ENCODE assay signal across 18 cellular contexts in the genomic region with DNA sequence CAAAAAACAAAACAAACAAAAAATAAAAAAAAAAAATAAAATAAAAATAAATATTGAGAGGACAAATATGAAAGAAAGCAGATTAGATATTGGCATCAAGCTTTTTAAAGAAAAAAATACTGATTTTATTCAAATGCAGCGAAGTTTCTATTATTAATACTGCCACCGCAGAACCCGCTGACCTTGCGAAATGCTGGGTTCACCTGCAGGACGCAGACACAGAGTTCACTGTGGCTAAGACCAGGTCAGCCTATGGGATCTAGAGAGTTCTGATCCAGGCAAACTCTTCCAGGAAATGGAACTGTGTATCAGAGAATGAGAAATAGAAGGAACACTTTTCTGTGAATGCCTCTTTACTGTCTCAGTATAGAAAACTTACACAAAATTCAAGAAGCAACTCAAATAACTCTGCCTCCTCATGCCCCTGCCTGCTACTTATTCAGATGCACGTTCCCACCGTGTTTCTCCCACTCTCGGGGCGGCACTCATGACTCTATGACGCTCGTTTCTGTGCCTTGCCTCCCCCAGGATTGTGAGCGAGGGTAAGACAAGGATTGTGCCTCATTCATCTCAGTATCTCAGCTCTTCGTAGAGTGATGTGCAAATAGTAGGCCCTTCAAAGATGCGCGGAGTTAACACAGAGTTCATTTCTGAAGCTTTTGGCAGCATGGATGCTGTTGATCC. TPM values are rescaled to one million over a fixed set of nuclear protein-coding genes. Genes with fewer than 3 reads are reported as not detected.
"Had no signal": no experiment of that assay in that cellular context is flagged by ENCODE, and none has a peak within 500 bp of the region (broad histone marks: within the 10 kb centered on the region; RNA-seq: fewer than 3 reads in every experiment).

No MANE protein-coding gene starts in this region.

- H3K4me1 Mint-ChIP-seq: activated B cell treated with CpG ODN at 0.5 μM for 24 hours; activated CD4-positive, alpha-beta memory T cell treated with anti-CD3 and anti-CD28 coated beads, Interleukin-2, amount 10 ng/mL, durations not matched to agents 7 days and 5 days; activated naive CD4-positive, alpha-beta T cell treated with anti-CD3 and anti-CD28 coated beads, Interleukin-2, amount 50 U/mL, for 24 hours; stimulated activated effector memory CD8-positive, alpha-beta T cell treated with anti-CD3 and anti-CD28 coated beads, Interleukin-12 subunit alpha, Interleukin-12 subunit beta, amount 100 ng/mL, for 72 hours had no signal

- ATAC-seq: natural killer cell treated with Interleukin-12 subunit alpha and Interleukin-12 subunit beta and Interleukin-15 and Interleukin-18, amount 100 ng/mL, for 72 hours; stimulated activated effector memory CD8-positive, alpha-beta T cell treated with anti-CD3 and anti-CD28 coated beads, Interleukin-12 subunit alpha, Interleukin-12 subunit beta, amount 100 ng/mL, for 72 hours had no signal

- FAIRE-seq: astrocyte, endothelial cell of umbilical vein, small intestine had no signal

- H3K27me3 ChIP-seq: breast epithelium had no signal

- H3K36me3 Mint-ChIP-seq: activated naive CD4-positive, alpha-beta T cell treated with anti-CD3 and anti-CD28 coated beads, Interleukin-2, amount 50 U/mL, for 24 hours; natural killer cell treated with Interleukin-12 subunit alpha and Interleukin-12 subunit beta and Interleukin-15 and Interleukin-18, amount 100 ng/mL, for 72 hours; stimulated activated effector memory CD8-positive, alpha-beta T cell treated with anti-CD3 and anti-CD28 coated beads, Interleukin-12 subunit alpha, Interleukin-12 subunit beta, amount 100 ng/mL, for 72 hours had no signal

- H3K27ac Mint-ChIP-seq: activated B cell treated with CpG ODN at 0.5 μM for 24 hours; activated CD4-positive, alpha-beta memory T cell treated with anti-CD3 and anti-CD28 coated beads, Interleukin-2, amount 10 ng/mL, durations not matched to agents 7 days and 5 days; activated naive CD4-positive, alpha-beta T cell treated with anti-CD3 and anti-CD28 coated beads, Interleukin-2, amount 50 U/mL, for 24 hours; activated T-cell treated with anti-CD3 and anti-CD28 coated beads, Interleukin-2, amount 50 U/mL, for 24 hours; natural killer cell treated with Interleukin-12 subunit alpha and Interleukin-12 subunit beta and Interleukin-15 and Interleukin-18, amount 100 ng/mL, for 72 hours; stimulated activated effector memory CD8-positive, alpha-beta T cell treated with anti-CD3 and anti-CD28 coated beads, Interleukin-12 subunit alpha, Interleukin-12 subunit beta, amount 100 ng/mL, for 72 hours had no signal

- H3K4me1 ChIP-seq: breast epithelium had no signal

- H3K27ac ChIP-seq: breast epithelium, SK-N-MC, thoracic aorta had no signal

- H3K4me3 ChIP-seq: breast epithelium, SK-N-MC, thoracic aorta had no signal

- H3K4me3 Mint-ChIP-seq: activated B cell treated with CpG ODN at 0.5 μM for 24 hours; activated CD4-positive, alpha-beta memory T cell treated with anti-CD3 and anti-CD28 coated beads, Interleukin-2, amount 10 ng/mL, durations not matched to agents 7 days and 5 days; activated naive CD4-positive, alpha-beta T cell treated with anti-CD3 and anti-CD28 coated beads, Interleukin-2, amount 50 U/mL, for 24 hours; activated T-cell treated with anti-CD3 and anti-CD28 coated beads, Interleukin-2, amount 50 U/mL, for 24 hours; natural killer cell treated with Interleukin-12 subunit alpha and Interleukin-12 subunit beta and Interleukin-15 and Interleukin-18, amount 100 ng/mL, for 72 hours; stimulated activated effector memory CD8-positive, alpha-beta T cell treated with anti-CD3 and anti-CD28 coated beads, Interleukin-12 subunit alpha, Interleukin-12 subunit beta, amount 100 ng/mL, for 72 hours had no signal

- H3K9me3 ChIP-seq: breast epithelium, thoracic aorta had no signal

- DNase-seq: activated B cell treated with CpG ODN at 0.5 μM for 24 hours; activated CD4-positive, alpha-beta memory T cell treated with anti-CD3 and anti-CD28 coated beads, Interleukin-2, amount 10 ng/mL, durations not matched to agents 7 days and 5 days; activated CD4-positive, alpha-beta T cell treated with anti-CD3 and anti-CD28 coated beads for 4 hours; activated effector memory CD4-positive, alpha-beta T cell treated with Interleukin-2 at 50 U/mL for 16 hours; activated T-cell treated with anti-CD3 and anti-CD28 coated beads, Interleukin-2, amount 50 U/mL, for 24 hours; cerebellar nuclear complex; effector CD4-positive, alpha-beta T cell; mesenchymal stem cell; small intestine; stimulated activated CD4-positive, alpha-beta T cell treated with anti-CD3 and anti-CD28 coated beads, Interleukin-4, amount 100 ng/mL, for 1 hour had no signal

- H3K9me3 Mint-ChIP-seq: activated CD4-positive, alpha-beta memory T cell treated with anti-CD3 and anti-CD28 coated beads, Interleukin-2, amount 10 ng/mL, durations not matched to agents 7 days and 5 days; activated T-cell treated with anti-CD3 and anti-CD28 coated beads, Interleukin-2, amount 50 U/mL, for 24 hours; natural killer cell treated with Interleukin-12 subunit alpha and Interleukin-12 subunit beta and Interleukin-15 and Interleukin-18, amount 100 ng/mL, for 72 hours; stimulated activated effector memory CD8-positive, alpha-beta T cell treated with anti-CD3 and anti-CD28 coated beads, Interleukin-12 subunit alpha, Interleukin-12 subunit beta, amount 100 ng/mL, for 72 hours had no signal

- H3K36me3 ChIP-seq: breast epithelium, thoracic aorta had no signal

RNA-seq across cellular contexts. Expression of a gene that starts 44.2 kb away (rescaled TPM):
- total RNA-seq: activated B cell treated with CpG ODN at 0.5 μM for 24 hours had no signal
